ENCODE assay signal across 8 cellular contexts in genomic region chr3:101848754-101849713, GRCh38. TPM values are rescaled to one million over a fixed set of nuclear protein-coding genes. Genes with fewer than 3 reads are reported as not detected.
DNase-seq lines count a peak whose midpoint lies in the region; FAIRE-seq and TF ChIP-seq lines count a peak whose summit lies in the region.

TSS of gene NFKBIZ (plus strand) at chr3:101849514. CDS start at chr3:101849629, 115 bp downstream.

- DNase-seq in ELF-1 (ENCODE audit: low read depth, low spot score) (peak; percentile 92), H7 (peak; percentile 97), SJSA1 (ENCODE audit: low read depth in 1 of 2, low spot score in 2 of 2) (peak; percentile 82 to 96), frontal cortex (ENCODE audit: low spot score in 2 of 2) (peak; percentile 94)
- DNase-seq in activated naive CD4-positive, alpha-beta T cell (lab: John Stamatoyannopoulos, UW), result peak; percentile 66 to 92 (median 85)

- H3K4me1 ChIP-seq in Loucy (ENCODE audit: insufficient read depth, low read length, poor library complexity, severe bottlenecking), result peaks cover 35% of the 10 kb centered on the region
- peaks cover 36% of the 10 kb centered on the region for H3K4me1 ChIP-seq in SJSA1 (replicated peaks)
- H3K4me1 ChIP-seq in neuron (ENCODE audit: insufficient read depth, low read length), result peaks cover 9% of the 10 kb centered on the region
- peaks cover 0 to 25% (median 18%) of the 10 kb centered on the region in 5 donors for H3K4me1 ChIP-seq in subcutaneous abdominal adipose tissue (ENCODE audit: control insufficient read depth in 5 of 5, insufficient read depth in 5 of 5, low read length in 5 of 5)

- H3K4me3 ChIP-seq in H7 (ENCODE audit: insufficient read depth, low read depth, low read length) (peak within 1 kb of the TSS; percentile 87), Loucy (ENCODE audit: low read length, poor library complexity, severe bottlenecking) (peak within 1 kb of the TSS; percentile 72), SJSA1 (peak within 1 kb of the TSS; percentile 95), neuron (ENCODE audit: low read length) (peak within 1 kb of the TSS; percentile 88), subcutaneous abdominal adipose tissue (ENCODE audit: low read depth in 1 of 5, low read length in 5 of 5) (peak within 1 kb of the TSS; percentile 90 to 98 (median 96))

- peak within 1 kb of the TSS; percentile 86 for H3K4me2 ChIP-seq in Loucy (ENCODE audit: low read depth, low read length, poor library complexity, severe bottlenecking)

- H2AFZ ChIP-seq in Loucy (ENCODE audit: low read length) (peak within 1 kb of the TSS; percentile 25), neuron (ENCODE audit: low read depth, low read length) (peak within 1 kb of the TSS; percentile 98)

- H3F3A ChIP-seq in Loucy (ENCODE audit: low read depth), result peaks cover 7% of the 10 kb centered on the region

- H3K36me3 ChIP-seq in H7 (replicated peaks; ENCODE audit: control insufficient read depth, insufficient read depth, low read length) (peaks cover 11% of the 10 kb centered on the region), Loucy (ENCODE audit: insufficient read depth, low read length) (peaks cover 21% of the 10 kb centered on the region; the same call in 1 of the 2 replicates), SJSA1 (peaks cover 48% of the 10 kb centered on the region), neuron (ENCODE audit: insufficient read depth, low read length) (peaks cover 20% of the 10 kb centered on the region), subcutaneous abdominal adipose tissue (ENCODE audit: control insufficient read depth in 5 of 5, insufficient read depth in 5 of 5, low read length in 5 of 5) (peaks cover 16 to 25% (median 24%) of the 10 kb centered on the region in 5 donors)

- H3K79me2 ChIP-seq in Loucy (ENCODE audit: insufficient read depth, low read length), result peaks cover 21% of the 10 kb centered on the region; the same call in 1 of the 2 replicates

- H3K9me3 ChIP-seq in Loucy (ENCODE audit: insufficient read depth, low read depth, low read length) (no peaks in the 10 kb centered on the region), SJSA1 (replicated peaks) (0 out of 2 replicates have a peak, but pooled peaks cover 2% of the 10 kb centered on the region), neuron (ENCODE audit: low read length) (no peaks in the 10 kb centered on the region), subcutaneous abdominal adipose tissue (ENCODE audit: control insufficient read depth in 5 of 5, low read length in 5 of 5) (no peaks in the 10 kb centered on the region)

- no peak for TF ChIP-seq CTCF in Loucy (conservative IDR thresholded peaks at IDR 0.05; ENCODE audit: low read length)

- peak within 1 kb of the TSS; percentile 94 for H3K27ac ChIP-seq in SJSA1
- peak within 1 kb of the TSS; percentile 97 for H3K27ac ChIP-seq in subcutaneous abdominal adipose tissue (ENCODE audit: low read depth, low read length)

- no peaks in the 10 kb centered on the region for H4K20me1 ChIP-seq in Loucy (ENCODE audit: insufficient read depth, low read length, poor library complexity, severe bottlenecking)

- H3K27me3 ChIP-seq in H7 (ENCODE audit: control insufficient read depth, insufficient read depth, low read length) (no peaks in the 10 kb centered on the region), Loucy (ENCODE audit: insufficient read depth, low read length, poor library complexity, severe bottlenecking) (no peaks in the 10 kb centered on the region), SJSA1 (replicated peaks) (no peaks in the 10 kb centered on the region), neuron (ENCODE audit: insufficient read depth, low read length) (no peaks in the 10 kb centered on the region), subcutaneous abdominal adipose tissue (ENCODE audit: control insufficient read depth in 5 of 5, insufficient read depth in 4 of 5, low read length in 5 of 5) (no peaks in the 10 kb centered on the region)

- no peak for FAIRE-seq in frontal cortex (lab: Jason Lieb, UNC)

- peak within 1 kb of the TSS; percentile 76 for H3K9ac ChIP-seq in Loucy (ENCODE audit: low read depth, low read length, poor library complexity, severe bottlenecking)
- peak within 1 kb of the TSS; percentile 84 to 99 (median 97) for H3K9ac ChIP-seq in subcutaneous abdominal adipose tissue (ENCODE audit: low read length in 5 of 5)

- 0 out of 2 replicates have a peak, but pooled peaks cover 6% of the 10 kb centered on the region for H3K9me2 ChIP-seq in Loucy (replicated peaks; ENCODE audit: low read depth, low read length)

RNA-seq across cellular contexts. Expression of gene NFKBIZ, which starts in this region (rescaled TPM):
- 3.2 and 3.5 TPM in 2 replicates for total RNA-seq in H7 (2014; rRNA removed; shearing (Covaris generic))
- 10.4 and 25.4 TPM in 2 replicates for total RNA-seq in SJSA1 (2014; rRNA removed; shearing (Covaris generic))
- 2.4 TPM for total RNA-seq in frontal cortex

Comparison
In these comparisons a context has a peak if more than half of its experiments do, and no peak if none do; other contexts are left out.
1. Peak in every context shown above with its lines: DNase-seq, H3K4me3 ChIP-seq and H3K27ac ChIP-seq.